ENCODE assay signal across 9 cellular contexts in the genomic region with DNA sequence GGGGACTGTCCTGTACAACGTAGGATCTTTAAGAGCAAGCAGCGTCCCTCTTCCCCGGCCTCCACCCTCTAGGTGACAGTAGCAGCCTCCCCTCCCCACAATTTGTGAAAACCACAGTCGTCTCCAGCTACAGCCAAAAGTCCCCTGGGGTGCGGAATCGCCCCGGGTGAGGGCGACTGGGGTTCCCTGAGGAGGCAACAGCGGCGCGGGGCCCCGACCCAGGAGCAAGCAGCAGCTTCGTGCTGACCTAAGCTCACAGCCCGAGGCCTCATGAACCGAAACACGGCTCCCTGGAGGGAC. TPM values are rescaled to one million over a fixed set of nuclear protein-coding genes. Genes with fewer than 3 reads are reported as not detected.
DNase-seq lines count a peak whose midpoint lies in the region; ATAC-seq, FAIRE-seq and TF ChIP-seq lines count a peak whose summit lies in the region.
"Had no signal": no experiment of that assay in that cellular context is flagged by ENCODE, and none has a peak within 500 bp of the region (broad histone marks: within the 10 kb centered on the region; RNA-seq: fewer than 3 reads in every experiment).

No MANE protein-coding gene starts in this region.

- peaks cover 5% of the 10 kb centered on the region for H3K27me3 Mint-ChIP-seq in activated naive CD8-positive, alpha-beta T cell treated with anti-CD3 and anti-CD28 coated beads, Interleukin-2, amount 10 ng/mL, durations not matched to agents 7 days and 5 days

- TF ChIP-seq CTCF in kidney (IDR thresholded peaks at IDR 0.05; ENCODE audit: borderline replicate concordance, extremely low read depth, insufficient read depth) = no peak
- no peak for TF ChIP-seq CTCF in thyroid gland (IDR thresholded peaks at IDR 0.05)

- H3K36me3 ChIP-seq in kidney (ENCODE audit: control insufficient read depth in 1 of 2, insufficient read depth in 2 of 2, low read length in 2 of 2) (peaks cover 4 to 15% of the 10 kb centered on the region in 2 donors), thyroid gland (no peaks in the 10 kb centered on the region)

- H3K4me1 Mint-ChIP-seq in activated naive CD8-positive, alpha-beta T cell treated with anti-CD3 and anti-CD28 coated beads, Interleukin-2, amount 10 ng/mL, durations not matched to agents 7 days and 5 days = peaks cover 24% of the 10 kb centered on the region

- no peaks in the 10 kb centered on the region for H3K27me3 ChIP-seq in thyroid gland

- H3K27ac ChIP-seq in kidney (ENCODE audit: low read depth in 2 of 2, low read length in 2 of 2) (peak overlapping the region; percentile 83 to 96), thyroid gland (peak overlapping the region; percentile 57 to 88 (median 83))

- FAIRE-seq in kidney (lab: Jason Lieb, UNC) = no peak
- FAIRE-seq: islet of Langerhans had no signal

- POLR2A ChIA-PET in activated naive CD8-positive, alpha-beta T cell treated with anti-CD3 and anti-CD28 coated beads, Interleukin-2, amount 10 ng/mL, durations not matched to agents 7 days and 5 days (lab: Charles Lee) = no interaction called here

- H3K9ac ChIP-seq in kidney (ENCODE audit: low read length in 2 of 2) = peak overlapping the region; percentile 90 to 95

- ATAC-seq in Right ventricle myocardium superior (ENCODE audit: poor library complexity) = peak; percentile 16
- ATAC-seq in Right ventricle myocardium inferior = no peak
- peak; percentile 11 for ATAC-seq in HG03196 (IDR thresholded peaks at IDR 0.05; ENCODE audit: unreplicated experiment)
- peak; percentile 13 for ATAC-seq in activated naive CD8-positive, alpha-beta T cell treated with anti-CD3 and anti-CD28 coated beads, Interleukin-2, amount 10 ng/mL, durations not matched to agents 7 days and 5 days (ENCODE audit: low read depth)

- H3K36me3 Mint-ChIP-seq in activated naive CD8-positive, alpha-beta T cell treated with anti-CD3 and anti-CD28 coated beads, Interleukin-2, amount 10 ng/mL, durations not matched to agents 7 days and 5 days = peaks cover 19% of the 10 kb centered on the region

- no peaks in the 10 kb centered on the region for H3K9me3 Mint-ChIP-seq in activated naive CD8-positive, alpha-beta T cell treated with anti-CD3 and anti-CD28 coated beads, Interleukin-2, amount 10 ng/mL, durations not matched to agents 7 days and 5 days

- no peak for TF ChIP-seq POLR2A in thyroid gland (IDR thresholded peaks at IDR 0.05)
- TF ChIP-seq POLR2A in erythroblast (IDR thresholded peaks at IDR 0.05; ENCODE audit: low read length) = no peak

- 0% methylated on average over 5 to 16 of the region's 16 CpGs for WGBS in thyroid gland, 2 donors

- H3K4me3 Mint-ChIP-seq in activated naive CD8-positive, alpha-beta T cell treated with anti-CD3 and anti-CD28 coated beads, Interleukin-2, amount 10 ng/mL, durations not matched to agents 7 days and 5 days = peak overlapping the region; percentile 88

- no peaks in the 10 kb centered on the region for H3K9me3 ChIP-seq in kidney (ENCODE audit: control insufficient read depth in 1 of 2, low read length in 2 of 2)
- H3K9me3 ChIP-seq in thyroid gland = no peaks in the 10 kb centered on the region

- peaks cover 0 to 2% of the 10 kb centered on the region in 2 donors for H3K4me1 ChIP-seq in kidney (ENCODE audit: control insufficient read depth in 1 of 2, insufficient read depth in 1 of 2, low read depth in 1 of 2, low read length in 2 of 2)
- H3K4me1 ChIP-seq in thyroid gland = peaks cover 6 to 8% of the 10 kb centered on the region in 2 donors

- H3K4me3 ChIP-seq in kidney (ENCODE audit: low read length in 2 of 2) = peak overlapping the region; percentile 76 to 80
- H3K4me3 ChIP-seq in thyroid gland (replicated peaks in 1 of 3) = peak overlapping the region; percentile 74 to 94 (median 75)

- intact Hi-C loops in Right ventricle myocardium superior (cut with DNase I) (no loop called here), Right ventricle myocardium inferior (cut with DNase I) (loop anchor here (5.0 to 10.0 kb wide), 2 partner anchors 491 to 963 kb away; a partner anchor contains a TSS), kidney (cut with DNase I) (no loop called here), thyroid gland (cut with DNase I) (no loop called here)

- H3K27ac Mint-ChIP-seq in activated naive CD8-positive, alpha-beta T cell treated with anti-CD3 and anti-CD28 coated beads, Interleukin-2, amount 10 ng/mL, durations not matched to agents 7 days and 5 days = peak overlapping the region; percentile 94

- no peak for DNase-seq in Right ventricle myocardium superior
- no peak for DNase-seq in Right ventricle myocardium inferior (ENCODE audit: missing footprints)
- no peak for DNase-seq in activated naive CD8-positive, alpha-beta T cell treated with anti-CD3 and anti-CD28 coated beads, Interleukin-2, amount 10 ng/mL, durations not matched to agents 7 days and 5 days
- DNase-seq in kidney = no peak
- DNase-seq in thyroid gland = no peak
- DNase-seq in foreskin melanocyte = no peak
- DNase-seq in erythroblast (lab: John Stamatoyannopoulos, UW) = no peak

RNA-seq across cellular contexts. Expression of a gene that starts 0.3 kb away (rescaled TPM):
- 8.5 TPM for total RNA-seq in Right ventricle myocardium superior
- 8.8 TPM for total RNA-seq in Right ventricle myocardium inferior
- total RNA-seq in activated naive CD8-positive, alpha-beta T cell treated with anti-CD3 and anti-CD28 coated beads, Interleukin-2, amount 10 ng/mL, durations not matched to agents 7 days and 5 days = 10 to 100 TPM; 35.0 to 36.4 TPM
- total RNA-seq in kidney = 28.5 TPM
- 7.5 TPM for polyA plus RNA-seq in kidney (ENCODE audit: insufficient read depth, low read depth, low replicate concordance)
- total RNA-seq in thyroid gland = 10 to 100 TPM; 25.5 to 48.6 (median 36.3) TPM

RNA-seq across cellular contexts. Expression of a gene that starts 0.4 kb away (rescaled TPM):
- total RNA-seq in Right ventricle myocardium superior (not detected), Right ventricle myocardium inferior (not detected), kidney (not detected), thyroid gland (not detected)
- total RNA-seq in activated naive CD8-positive, alpha-beta T cell treated with anti-CD3 and anti-CD28 coated beads, Interleukin-2, amount 10 ng/mL, durations not matched to agents 7 days and 5 days = not detected
- polyA plus RNA-seq in kidney (ENCODE audit: insufficient read depth, low read depth, low replicate concordance) = not detected
